In the genomic region with DNA sequence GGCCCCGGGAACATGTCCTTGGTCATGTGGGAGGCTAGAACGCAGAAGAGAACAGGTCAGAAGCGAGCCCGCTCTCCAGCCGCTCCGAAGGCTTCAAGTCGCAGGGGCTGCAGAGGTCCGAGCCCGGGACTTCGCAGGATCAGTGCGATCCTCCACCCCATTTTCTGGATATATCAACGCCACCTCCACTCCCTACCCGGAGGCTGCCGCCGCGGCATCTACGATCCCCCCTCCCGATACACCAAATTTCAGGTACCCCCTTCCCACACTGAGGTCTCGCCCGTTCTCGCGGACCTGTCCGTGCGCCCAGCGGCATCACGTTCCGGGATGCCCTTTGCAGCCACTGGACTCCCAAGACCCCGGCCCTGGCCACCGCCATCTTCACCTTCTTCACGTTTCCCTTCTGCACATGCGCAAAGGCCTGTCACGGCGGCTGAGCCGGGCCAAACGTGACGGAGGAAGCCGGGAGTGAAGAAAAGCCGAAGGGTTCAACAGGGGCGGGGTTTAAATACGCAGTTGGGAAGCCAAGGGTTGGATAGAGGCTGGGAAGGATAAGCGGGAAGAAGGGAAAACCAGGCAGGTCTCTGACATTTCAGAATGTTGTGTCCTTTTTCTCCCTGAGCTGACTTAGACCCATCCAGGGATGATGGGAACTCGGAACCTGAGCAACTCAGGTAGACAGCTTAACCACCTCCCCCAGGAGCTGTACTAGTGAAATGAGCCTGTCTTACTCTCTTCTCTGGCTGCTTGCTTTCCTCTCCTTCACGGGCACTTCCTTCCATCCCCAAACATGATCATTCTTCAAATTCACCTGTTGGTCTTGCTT, we compare ENCODE assay signal across 8 cellular contexts. TPM values are rescaled to one million over a fixed set of nuclear protein-coding genes. Genes with fewer than 3 reads are reported as not detected.
DNase-seq lines count a peak whose midpoint lies in the region; ATAC-seq and TF ChIP-seq lines count a peak whose summit lies in the region.

A gene (minus strand): TSS at position 399 of the 826 bp plus-strand sequence. CDS start 20 bp downstream, at position 379.

- peak within 1 kb of the TSS; percentile 97 for H3K4me3 Mint-ChIP-seq in T-helper 1 cell treated with Interleukin-12 subunit alpha and Interleukin-12 subunit beta and Interleukin-4 antibody, amounts not matched to agents 30 μg/mL and 1 μg/mL, for 36 hours
- H3K4me3 Mint-ChIP-seq in type B pancreatic cell: peak within 1 kb of the TSS; percentile 100

- H3K27me3 ChIP-seq in adrenal gland (no peaks in the 10 kb centered on the region), heart left ventricle (no peaks in the 10 kb centered on the region)

- TF ChIP-seq POLR2A in adrenal gland (IDR thresholded peaks at IDR 0.05) (peak; percentile 53 to 73), heart left ventricle (IDR thresholded peaks at IDR 0.05) (peak in 1 of 2 donors; percentile 48)

- peak; percentile 93 to 95 (median 94) for ATAC-seq in heart left ventricle

- peak within 1 kb of the TSS; percentile 94 for H3K27ac Mint-ChIP-seq in T-helper 1 cell treated with Interleukin-12 subunit alpha and Interleukin-12 subunit beta and Interleukin-4 antibody, amounts not matched to agents 30 μg/mL and 1 μg/mL, for 36 hours
- H3K27ac Mint-ChIP-seq in type B pancreatic cell: peak within 1 kb of the TSS; percentile 85

- H3K9me3 ChIP-seq in adrenal gland (replicated peaks in 1 of 3) (no peaks in the 10 kb centered on the region), heart left ventricle (no peaks in the 10 kb centered on the region)

- DNase-seq in DMS53 (lab: John Stamatoyannopoulos, UW) (peak; percentile 90), HCEC 1CT (peak; percentile 75), NCI-H1694 (lab: John Stamatoyannopoulos, UW) (peak; percentile 60), adrenal gland (peak; percentile 89 to 96 (median 91)), heart left ventricle (peak; percentile 91 to 94 (median 94)), posterior vena cava (ENCODE audit: low spot score) (peak; percentile 97), type B pancreatic cell (ENCODE audit: extremely low spot score, unreplicated experiment) (peak; percentile 91)

- no peaks in the 10 kb centered on the region for H3K9me3 Mint-ChIP-seq in T-helper 1 cell treated with Interleukin-12 subunit alpha and Interleukin-12 subunit beta and Interleukin-4 antibody, amounts not matched to agents 30 μg/mL and 1 μg/mL, for 36 hours
- no peaks in the 10 kb centered on the region for H3K9me3 Mint-ChIP-seq in type B pancreatic cell

- H3K36me3 ChIP-seq in adrenal gland (replicated peaks in 1 of 2) (peaks cover 0 to 25% of the 10 kb centered on the region in 2 donors), heart left ventricle (peaks cover 0 to 38% (median 32%) of the 10 kb centered on the region in 9 donors)

- H3K4me3 ChIP-seq in adrenal gland (peak within 1 kb of the TSS; percentile 58 to 87 (median 82)), heart left ventricle (peak within 1 kb of the TSS; percentile 66 to 97 (median 92))

- H3K36me3 Mint-ChIP-seq in T-helper 1 cell treated with Interleukin-12 subunit alpha and Interleukin-12 subunit beta and Interleukin-4 antibody, amounts not matched to agents 30 μg/mL and 1 μg/mL, for 36 hours (ENCODE audit: low read depth): peaks cover 28% of the 10 kb centered on the region
- H3K36me3 Mint-ChIP-seq in type B pancreatic cell: peaks cover 14% of the 10 kb centered on the region

- H3K4me1 Mint-ChIP-seq in T-helper 1 cell treated with Interleukin-12 subunit alpha and Interleukin-12 subunit beta and Interleukin-4 antibody, amounts not matched to agents 30 μg/mL and 1 μg/mL, for 36 hours (ENCODE audit: low read depth): peaks cover 20% of the 10 kb centered on the region
- H3K4me1 Mint-ChIP-seq in type B pancreatic cell (ENCODE audit: unreplicated experiment): peaks cover 14% of the 10 kb centered on the region

- H3K4me1 ChIP-seq in adrenal gland (replicated peaks in 1 of 2) (peaks cover 18 to 25% of the 10 kb centered on the region in 2 donors), heart left ventricle (peaks cover 0 to 32% (median 20%) of the 10 kb centered on the region in 12 donors)

- intact Hi-C loops in adrenal gland (cut with DNase I) (loop anchor here in 1 of 2 donors (10.0 kb wide), 1 partner anchor 195 kb away; a partner anchor contains a TSS), heart left ventricle (cut with DNase I) (no loop called here), posterior vena cava (cut with DNase I) (no loop called here)

- 0 to 2% (median 1%) methylated on average over 35 to 43 of the region's 43 CpGs for WGBS in adrenal gland, 4 donors
- 1 to 2% (median 1%) methylated on average over 32 to 43 of the region's 43 CpGs for WGBS in heart left ventricle, 4 donors

- TF ChIP-seq CTCF in adrenal gland (IDR thresholded peaks at IDR 0.05): no peak
- no peak for TF ChIP-seq CTCF in heart left ventricle (IDR thresholded peaks at IDR 0.05)
- no peak for TF ChIP-seq CTCF in type B pancreatic cell (conservative IDR thresholded peaks at IDR 0.05)

- H3K27me3 Mint-ChIP-seq in T-helper 1 cell treated with Interleukin-12 subunit alpha and Interleukin-12 subunit beta and Interleukin-4 antibody, amounts not matched to agents 30 μg/mL and 1 μg/mL, for 36 hours (ENCODE audit: low read depth): no peaks in the 10 kb centered on the region
- no peaks in the 10 kb centered on the region for H3K27me3 Mint-ChIP-seq in type B pancreatic cell

- H3K27ac ChIP-seq in adrenal gland: peak within 1 kb of the TSS in 4 of 5 donors; percentile 58 to 86 (median 70)
- peak within 1 kb of the TSS; percentile 66 to 95 (median 90) for H3K27ac ChIP-seq in heart left ventricle

RNA-seq across cellular contexts. Expression of the gene that starts here (rescaled TPM):
- total RNA-seq in adrenal gland: 100 to 1,000 TPM; 181 to 392 (median 217) TPM
- 100 to 1,000 TPM; 203 to 689 (median 334) TPM for polyA plus RNA-seq in adrenal gland
- total RNA-seq in heart left ventricle: 100 to 1,000 TPM; 264 to 637 (median 412) TPM
- 1,000 to 10,000 TPM in 1 of 2 donors, 100 to 1,000 TPM in 1; 623 to 1,192 TPM for polyA plus RNA-seq in heart left ventricle
- 100 to 1,000 TPM; 139 to 152 TPM for total RNA-seq in posterior vena cava
- 195 and 196 TPM in 2 replicates for total RNA-seq in type B pancreatic cell (ENCODE audit: low replicate concordance)

Comparison
In these comparisons a context has a peak if more than half of its experiments do, and no peak if none do; other contexts are left out.
1. Peak in every context shown above with its lines: DNase-seq, ATAC-seq, H3K4me3 ChIP-seq and H3K27ac ChIP-seq.